Comparison of ENCODE assay signal across 9 cellular contexts in genomic region chr3:70064194-70064787, GRCh38.
A peak's percentile ranks its signal among the peaks of the same experiment; 100 is the strongest.
DNase-seq lines count a peak whose midpoint lies in the region; ATAC-seq and TF ChIP-seq lines count a peak whose summit lies in the region.
"Had no signal": no experiment of that assay in that cellular context is flagged by ENCODE, and none has a peak within 500 bp of the region (broad histone marks: within the 10 kb centered on the region; RNA-seq: fewer than 3 reads in every experiment).

No MANE protein-coding gene starts in this region.

- peak; percentile 38 for DNase-seq in D341Med (ENCODE audit: low spot score)
- peak; percentile 9 for DNase-seq in NCI-H748 treated with DMSO at 0.1 percent for 48 hours (lab: John Stamatoyannopoulos, UW)
- no peak for DNase-seq in coronary artery (ENCODE audit: low spot score)
- DNase-seq in mucosa of gallbladder (ENCODE audit: low spot score) = peak; percentile 20
- DNase-seq in NCI-H187 (lab: John Stamatoyannopoulos, UW) = no peak

- peak overlapping the region in 1 of 2 donors; percentile 59 for H3K27ac ChIP-seq in coronary artery

- ATAC-seq in GM19468 (IDR thresholded peaks at IDR 0.05; ENCODE audit: extremely low read depth, unreplicated experiment) (peak; percentile 34), GM19324 (IDR thresholded peaks at IDR 0.05; ENCODE audit: low FRiP score, unreplicated experiment) (no peak)
- no peak for ATAC-seq in stimulated activated memory B cell treated with anti-CD40 and anti-IgM and Interleukin-4, amounts not matched to agents 10 μg/mL and 1 μg/mL and 100 μg/mL, for 72 hours

- H3K27ac Mint-ChIP-seq in stimulated activated memory B cell treated with anti-CD40 and anti-IgM and Interleukin-4, amounts not matched to agents 10 μg/mL and 1 μg/mL and 100 μg/mL, for 72 hours = no peak overlapping the region
- H3K27ac Mint-ChIP-seq: T-helper 1 cell treated with Interleukin-12 subunit alpha and Interleukin-12 subunit beta and Interleukin-4 antibody, amounts not matched to agents 30 μg/mL and 1 μg/mL, for 36 hours had no signal

- no peaks in the 10 kb centered on the region for H3K9me3 Mint-ChIP-seq in stimulated activated memory B cell treated with anti-CD40 and anti-IgM and Interleukin-4, amounts not matched to agents 10 μg/mL and 1 μg/mL and 100 μg/mL, for 72 hours
- H3K9me3 Mint-ChIP-seq: T-helper 1 cell treated with Interleukin-12 subunit alpha and Interleukin-12 subunit beta and Interleukin-4 antibody, amounts not matched to agents 30 μg/mL and 1 μg/mL, for 36 hours had no signal

- peak; percentile 64 for TF ChIP-seq CTCF in coronary artery (IDR thresholded peaks at IDR 0.05)

- no peak overlapping the region for H3K4me3 Mint-ChIP-seq in stimulated activated memory B cell treated with anti-CD40 and anti-IgM and Interleukin-4, amounts not matched to agents 10 μg/mL and 1 μg/mL and 100 μg/mL, for 72 hours
- H3K4me3 Mint-ChIP-seq: T-helper 1 cell treated with Interleukin-12 subunit alpha and Interleukin-12 subunit beta and Interleukin-4 antibody, amounts not matched to agents 30 μg/mL and 1 μg/mL, for 36 hours had no signal

- no peaks in the 10 kb centered on the region for H3K27me3 Mint-ChIP-seq in stimulated activated memory B cell treated with anti-CD40 and anti-IgM and Interleukin-4, amounts not matched to agents 10 μg/mL and 1 μg/mL and 100 μg/mL, for 72 hours

- H3K36me3 Mint-ChIP-seq in stimulated activated memory B cell treated with anti-CD40 and anti-IgM and Interleukin-4, amounts not matched to agents 10 μg/mL and 1 μg/mL and 100 μg/mL, for 72 hours = no peaks in the 10 kb centered on the region

- no peak overlapping the region for H3K4me3 ChIP-seq in coronary artery

- H3K4me1 Mint-ChIP-seq in stimulated activated memory B cell treated with anti-CD40 and anti-IgM and Interleukin-4, amounts not matched to agents 10 μg/mL and 1 μg/mL and 100 μg/mL, for 72 hours = no peaks in the 10 kb centered on the region

Comparison
In these comparisons a context has a peak if more than half of its experiments do, and no peak if none do; other contexts are left out.
1. DNase-seq: peak in D341Med (single experiment), NCI-H748 treated with DMSO at 0.1 percent for 48 hours (single experiment) and mucosa of gallbladder (single experiment); none in coronary artery (single experiment) and NCI-H187 (0 of 2).